Comparison of ENCODE assay signal across 9 cellular contexts in the genomic region with DNA sequence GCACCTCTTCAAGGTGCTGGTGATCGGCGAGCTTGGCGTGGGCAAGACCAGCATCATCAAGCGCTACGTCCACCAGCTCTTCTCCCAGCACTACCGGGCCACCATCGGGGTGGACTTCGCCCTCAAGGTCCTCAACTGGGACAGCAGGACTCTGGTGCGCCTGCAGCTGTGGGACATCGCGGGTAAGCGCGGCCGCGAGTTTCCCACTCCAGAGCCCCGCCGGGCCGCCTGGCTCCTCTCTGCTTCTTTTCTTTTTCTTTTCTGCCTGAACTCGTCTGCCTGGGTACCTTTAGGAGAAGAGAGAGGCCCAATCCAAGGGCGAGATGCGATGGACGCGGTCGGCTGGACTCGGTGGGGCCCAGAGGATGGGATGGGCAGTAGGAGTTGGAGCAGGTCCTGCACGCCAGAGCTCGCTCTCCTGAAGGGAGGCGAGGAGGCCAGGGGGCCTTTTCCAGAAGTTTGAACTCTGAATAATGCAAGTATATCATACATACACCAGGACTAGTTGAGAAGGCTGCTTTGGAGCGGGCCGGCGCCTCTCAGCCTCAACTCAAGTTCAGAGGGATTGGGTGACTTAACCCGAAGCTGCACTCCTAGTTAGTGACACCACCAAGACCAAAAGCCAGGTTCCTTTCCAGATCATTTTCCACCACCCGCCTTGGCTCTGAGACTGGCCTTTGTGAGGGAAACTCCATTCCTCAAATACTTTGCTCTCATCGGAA. TPM values are rescaled to one million over a fixed set of nuclear protein-coding genes. Genes with fewer than 3 reads are reported as not detected.
A peak's percentile ranks its signal among the peaks of the same experiment; 100 is the strongest.
DNase-seq lines count a peak whose midpoint lies in the region; ATAC-seq and TF ChIP-seq lines count a peak whose summit lies in the region.
"Had no signal": no experiment of that assay in that cellular context is flagged by ENCODE, and none has a peak within 500 bp of the region (broad histone marks: within the 10 kb centered on the region; RNA-seq: fewer than 3 reads in every experiment).

No MANE protein-coding gene starts in this region.

- intact Hi-C loops in right lobe of liver (cut with DNase I): no loop called here

- peak; percentile 61 for TF ChIP-seq POLR2A in right lobe of liver (IDR thresholded peaks at IDR 0.05)

- DNase-seq in GM03348 (ENCODE audit: low spot score): peak; percentile 53
- DNase-seq in right lobe of liver: peak; percentile 76 to 90 (median 86)
- no peak for DNase-seq in NCI-H1694 treated with DMSO at 0.1 percent for 48 hours (lab: John Stamatoyannopoulos, UW)
- no peak for DNase-seq in GF-D8 (lab: John Stamatoyannopoulos, UW)

- H3K4me1 ChIP-seq in duodenal mucosa (ENCODE audit: control insufficient read depth in 1 of 2, insufficient read depth in 2 of 2, low read length in 2 of 2): peaks cover 4 to 8% of the 10 kb centered on the region in 2 donors
- H3K4me1 ChIP-seq in right lobe of liver: peaks cover 0 to 24% (median 11%) of the 10 kb centered on the region in 4 donors
- peaks cover 11% of the 10 kb centered on the region for H3K4me1 ChIP-seq in stomach smooth muscle (ENCODE audit: control insufficient read depth, insufficient read depth, low read length)

- H3K9ac ChIP-seq in duodenal mucosa (ENCODE audit: low read depth in 1 of 2, low read length in 2 of 2): peak overlapping the region; percentile 69 to 72
- peak overlapping the region; percentile 92 for H3K9ac ChIP-seq in stomach smooth muscle (ENCODE audit: low read length in 2 of 2)

- ATAC-seq in HG02870 (IDR thresholded peaks at IDR 0.05; ENCODE audit: unreplicated experiment) (peak; percentile 8), SK-N-SH treated with all-trans-retinoic acid at 6 μM for 48 hours (peak; percentile 55), right lobe of liver (peak; percentile 59 to 78 (median 69))

- H3K36me3 ChIP-seq in duodenal mucosa (ENCODE audit: control insufficient read depth in 1 of 2, insufficient read depth in 2 of 2, low read length in 2 of 2) (no peaks in the 10 kb centered on the region), right lobe of liver (no peaks in the 10 kb centered on the region), stomach smooth muscle (ENCODE audit: control insufficient read depth in 2 of 2, insufficient read depth in 2 of 2, low read length in 2 of 2) (no peaks in the 10 kb centered on the region)

- H3K27me3 ChIP-seq in duodenal mucosa (ENCODE audit: control insufficient read depth in 1 of 2, insufficient read depth in 2 of 2, low read length in 2 of 2): no peaks in the 10 kb centered on the region
- H3K27me3 ChIP-seq in right lobe of liver: no peaks in the 10 kb centered on the region
- no peaks in the 10 kb centered on the region for H3K27me3 ChIP-seq in stomach smooth muscle (ENCODE audit: control insufficient read depth in 1 of 2, insufficient read depth in 2 of 2, low read length in 2 of 2)

- WGBS in right lobe of liver (ENCODE audit: insufficient coverage, low coverage, low lambda C conversion rate, missing lambda C conversion rate): 3% methylated on average over 14 of the region's 34 CpGs

- no peak for TF ChIP-seq CTCF in right lobe of liver (IDR thresholded peaks at IDR 0.05)

- peak overlapping the region; percentile 72 to 74 for H3K4me3 ChIP-seq in duodenal mucosa (ENCODE audit: low read depth in 1 of 2, low read length in 2 of 2)
- peak overlapping the region; percentile 71 to 92 (median 80) for H3K4me3 ChIP-seq in right lobe of liver
- H3K4me3 ChIP-seq in stomach smooth muscle (ENCODE audit: low read length in 2 of 2): peak overlapping the region; percentile 79 to 86

- H3K9me3 ChIP-seq in duodenal mucosa (ENCODE audit: control insufficient read depth in 1 of 2, low read length in 2 of 2) (no peaks in the 10 kb centered on the region), right lobe of liver (no peaks in the 10 kb centered on the region), stomach smooth muscle (ENCODE audit: control insufficient read depth in 2 of 2, low read length in 2 of 2) (no peaks in the 10 kb centered on the region)

- H3K27ac ChIP-seq in duodenal mucosa (ENCODE audit: low read depth, low read length) (peak overlapping the region; percentile 82), right lobe of liver (peak overlapping the region; percentile 77 to 98 (median 94)), stomach smooth muscle (ENCODE audit: low read length) (peak overlapping the region; percentile 87)

TF ChIP-seq in SK-N-SH treated with all-trans-retinoic acid at 6 μM for 48 hours, 23 proteins besides CTCF, POLR2A, EP300 and RAD21:
- TF ChIP-seq TOX (CRISPR knock-in tag; IDR thresholded peaks at IDR 0.05; ENCODE audit: borderline replicate concordance): no peak
- no peak for TF ChIP-seq BACH2 (CRISPR knock-in tag; IDR thresholded peaks at IDR 0.05; ENCODE audit: borderline replicate concordance)
- TF ChIP-seq ZNF8 (CRISPR knock-in tag; IDR thresholded peaks at IDR 0.05): no peak
- TF ChIP-seq ZNF565 (CRISPR knock-in tag; conservative IDR thresholded peaks at IDR 0.05; ENCODE audit: low read depth): no peak
- TF ChIP-seq CSDC2 (CRISPR knock-in tag; IDR thresholded peaks at IDR 0.05): no peak
- TF ChIP-seq ZFP3 (CRISPR knock-in tag; IDR thresholded peaks at IDR 0.05): no peak
- TF ChIP-seq GLIS3 (CRISPR knock-in tag; IDR thresholded peaks at IDR 0.05): no peak
- TF ChIP-seq TCF4 (CRISPR knock-in tag; IDR thresholded peaks at IDR 0.05; ENCODE audit: borderline replicate concordance): no peak
- TF ChIP-seq, protein P1, sequence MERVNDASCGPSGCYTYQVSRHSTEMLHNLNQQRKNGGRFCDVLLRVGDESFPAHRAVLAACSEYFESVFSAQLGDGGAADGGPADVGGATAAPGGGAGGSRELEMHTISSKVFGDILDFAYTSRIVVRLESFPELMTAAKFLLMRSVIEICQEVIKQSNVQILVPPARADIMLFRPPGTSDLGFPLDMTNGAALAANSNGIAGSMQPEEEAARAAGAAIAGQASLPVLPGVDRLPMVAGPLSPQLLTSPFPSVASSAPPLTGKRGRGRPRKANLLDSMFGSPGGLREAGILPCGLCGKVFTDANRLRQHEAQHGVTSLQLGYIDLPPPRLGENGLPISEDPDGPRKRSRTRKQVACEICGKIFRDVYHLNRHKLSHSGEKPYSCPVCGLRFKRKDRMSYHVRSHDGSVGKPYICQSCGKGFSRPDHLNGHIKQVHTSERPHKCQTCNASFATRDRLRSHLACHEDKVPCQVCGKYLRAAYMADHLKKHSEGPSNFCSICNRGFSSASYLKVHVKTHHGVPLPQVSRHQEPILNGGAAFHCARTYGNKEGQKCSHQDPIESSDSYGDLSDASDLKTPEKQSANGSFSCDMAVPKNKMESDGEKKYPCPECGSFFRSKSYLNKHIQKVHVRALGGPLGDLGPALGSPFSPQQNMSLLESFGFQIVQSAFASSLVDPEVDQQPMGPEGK (CRISPR knock-in tag; IDR thresholded peaks at IDR 0.05; ENCODE audit: borderline replicate concordance): no peak
- no peak for TF ChIP-seq PPARA (CRISPR knock-in tag; IDR thresholded peaks at IDR 0.05; ENCODE audit: borderline replicate concordance)
- TF ChIP-seq SNAI2 (CRISPR knock-in tag; IDR thresholded peaks at IDR 0.05): no peak
- TF ChIP-seq OSR1 (CRISPR knock-in tag; IDR thresholded peaks at IDR 0.05): no peak
- TF ChIP-seq, protein P2, sequence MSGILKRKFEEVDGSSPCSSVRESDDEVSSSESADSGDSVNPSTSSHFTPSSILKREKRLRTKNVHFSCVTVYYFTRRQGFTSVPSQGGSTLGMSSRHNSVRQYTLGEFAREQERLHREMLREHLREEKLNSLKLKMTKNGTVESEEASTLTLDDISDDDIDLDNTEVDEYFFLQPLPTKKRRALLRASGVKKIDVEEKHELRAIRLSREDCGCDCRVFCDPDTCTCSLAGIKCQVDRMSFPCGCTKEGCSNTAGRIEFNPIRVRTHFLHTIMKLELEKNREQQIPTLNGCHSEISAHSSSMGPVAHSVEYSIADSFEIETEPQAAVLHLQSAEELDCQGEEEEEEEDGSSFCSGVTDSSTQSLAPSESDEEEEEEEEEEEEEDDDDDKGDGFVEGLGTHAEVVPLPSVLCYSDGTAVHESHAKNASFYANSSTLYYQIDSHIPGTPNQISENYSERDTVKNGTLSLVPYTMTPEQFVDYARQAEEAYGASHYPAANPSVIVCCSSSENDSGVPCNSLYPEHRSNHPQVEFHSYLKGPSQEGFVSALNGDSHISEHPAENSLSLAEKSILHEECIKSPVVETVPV (CRISPR knock-in tag; IDR thresholded peaks at IDR 0.05): no peak
- TF ChIP-seq, protein P3, sequence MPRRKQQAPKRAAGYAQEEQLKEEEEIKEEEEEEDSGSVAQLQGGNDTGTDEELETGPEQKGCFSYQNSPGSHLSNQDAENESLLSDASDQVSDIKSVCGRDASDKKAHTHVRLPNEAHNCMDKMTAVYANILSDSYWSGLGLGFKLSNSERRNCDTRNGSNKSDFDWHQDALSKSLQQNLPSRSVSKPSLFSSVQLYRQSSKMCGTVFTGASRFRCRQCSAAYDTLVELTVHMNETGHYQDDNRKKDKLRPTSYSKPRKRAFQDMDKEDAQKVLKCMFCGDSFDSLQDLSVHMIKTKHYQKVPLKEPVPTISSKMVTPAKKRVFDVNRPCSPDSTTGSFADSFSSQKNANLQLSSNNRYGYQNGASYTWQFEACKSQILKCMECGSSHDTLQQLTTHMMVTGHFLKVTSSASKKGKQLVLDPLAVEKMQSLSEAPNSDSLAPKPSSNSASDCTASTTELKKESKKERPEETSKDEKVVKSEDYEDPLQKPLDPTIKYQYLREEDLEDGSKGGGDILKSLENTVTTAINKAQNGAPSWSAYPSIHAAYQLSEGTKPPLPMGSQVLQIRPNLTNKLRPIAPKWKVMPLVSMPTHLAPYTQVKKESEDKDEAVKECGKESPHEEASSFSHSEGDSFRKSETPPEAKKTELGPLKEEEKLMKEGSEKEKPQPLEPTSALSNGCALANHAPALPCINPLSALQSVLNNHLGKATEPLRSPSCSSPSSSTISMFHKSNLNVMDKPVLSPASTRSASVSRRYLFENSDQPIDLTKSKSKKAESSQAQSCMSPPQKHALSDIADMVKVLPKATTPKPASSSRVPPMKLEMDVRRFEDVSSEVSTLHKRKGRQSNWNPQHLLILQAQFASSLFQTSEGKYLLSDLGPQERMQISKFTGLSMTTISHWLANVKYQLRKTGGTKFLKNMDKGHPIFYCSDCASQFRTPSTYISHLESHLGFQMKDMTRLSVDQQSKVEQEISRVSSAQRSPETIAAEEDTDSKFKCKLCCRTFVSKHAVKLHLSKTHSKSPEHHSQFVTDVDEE (CRISPR knock-in tag; IDR thresholded peaks at IDR 0.05): no peak
- TF ChIP-seq ZFP30 (CRISPR knock-in tag; IDR thresholded peaks at IDR 0.05): no peak
- TF ChIP-seq, protein P4, sequence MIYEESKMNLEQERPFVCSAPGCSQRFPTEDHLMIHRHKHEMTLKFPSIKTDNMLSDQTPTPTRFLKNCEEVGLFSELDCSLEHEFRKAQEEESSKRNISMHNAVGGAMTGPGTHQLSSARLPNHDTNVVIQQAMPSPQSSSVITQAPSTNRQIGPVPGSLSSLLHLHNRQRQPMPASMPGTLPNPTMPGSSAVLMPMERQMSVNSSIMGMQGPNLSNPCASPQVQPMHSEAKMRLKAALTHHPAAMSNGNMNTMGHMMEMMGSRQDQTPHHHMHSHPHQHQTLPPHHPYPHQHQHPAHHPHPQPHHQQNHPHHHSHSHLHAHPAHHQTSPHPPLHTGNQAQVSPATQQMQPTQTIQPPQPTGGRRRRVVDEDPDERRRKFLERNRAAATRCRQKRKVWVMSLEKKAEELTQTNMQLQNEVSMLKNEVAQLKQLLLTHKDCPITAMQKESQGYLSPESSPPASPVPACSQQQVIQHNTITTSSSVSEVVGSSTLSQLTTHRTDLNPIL (CRISPR knock-in tag; IDR thresholded peaks at IDR 0.05; ENCODE audit: low read depth): no peak

RNA-seq across cellular contexts. Expression of a gene that starts 0.5 kb away (rescaled TPM):
- 10 to 100 TPM; 12.7 to 55.1 (median 29.2) TPM for total RNA-seq in right lobe of liver

RNA-seq across cellular contexts. Expression of a gene that starts 54.7 kb away (rescaled TPM):
- total RNA-seq in right lobe of liver: under 1 TPM in 1 of 6 experiments, not detected in 5; 0.06 TPM
- total RNA-seq: T-helper 2 cell treated with Interferon-gamma antibody and Interleukin-4, amounts not matched to agents 100 ng/mL and 5 ng/mL, for 36 hours had no signal

Comparison
In these comparisons a context has a peak if more than half of its experiments do, and no peak if none do; other contexts are left out.
1. DNase-seq: peak in GM03348 (single experiment) and right lobe of liver (3 of 3); none in NCI-H1694 treated with DMSO at 0.1 percent for 48 hours (single experiment) and GF-D8 (single experiment).
2. ATAC-seq: peak in every context shown above with its lines; median percentile 69 in right lobe of liver; 55 in SK-N-SH treated with all-trans-retinoic acid at 6 μM for 48 hours; 8 in HG02870.
3. Peak in every context shown above with its lines, with median percentiles within 50 percentile points of each other: H3K27ac ChIP-seq and H3K4me3 ChIP-seq.